ENCODE assay signal across 1 cellular context in genomic region chr15:66505430-66505811, GRCh38.
TF ChIP-seq lines count a peak whose summit lies in the region.

No MANE protein-coding gene starts in this region.

TF ChIP-seq in GM23338, 12 proteins besides CTCF, POLR2A, EP300 and RAD21 (continued from another document):
- TF ChIP-seq, protein P1, sequence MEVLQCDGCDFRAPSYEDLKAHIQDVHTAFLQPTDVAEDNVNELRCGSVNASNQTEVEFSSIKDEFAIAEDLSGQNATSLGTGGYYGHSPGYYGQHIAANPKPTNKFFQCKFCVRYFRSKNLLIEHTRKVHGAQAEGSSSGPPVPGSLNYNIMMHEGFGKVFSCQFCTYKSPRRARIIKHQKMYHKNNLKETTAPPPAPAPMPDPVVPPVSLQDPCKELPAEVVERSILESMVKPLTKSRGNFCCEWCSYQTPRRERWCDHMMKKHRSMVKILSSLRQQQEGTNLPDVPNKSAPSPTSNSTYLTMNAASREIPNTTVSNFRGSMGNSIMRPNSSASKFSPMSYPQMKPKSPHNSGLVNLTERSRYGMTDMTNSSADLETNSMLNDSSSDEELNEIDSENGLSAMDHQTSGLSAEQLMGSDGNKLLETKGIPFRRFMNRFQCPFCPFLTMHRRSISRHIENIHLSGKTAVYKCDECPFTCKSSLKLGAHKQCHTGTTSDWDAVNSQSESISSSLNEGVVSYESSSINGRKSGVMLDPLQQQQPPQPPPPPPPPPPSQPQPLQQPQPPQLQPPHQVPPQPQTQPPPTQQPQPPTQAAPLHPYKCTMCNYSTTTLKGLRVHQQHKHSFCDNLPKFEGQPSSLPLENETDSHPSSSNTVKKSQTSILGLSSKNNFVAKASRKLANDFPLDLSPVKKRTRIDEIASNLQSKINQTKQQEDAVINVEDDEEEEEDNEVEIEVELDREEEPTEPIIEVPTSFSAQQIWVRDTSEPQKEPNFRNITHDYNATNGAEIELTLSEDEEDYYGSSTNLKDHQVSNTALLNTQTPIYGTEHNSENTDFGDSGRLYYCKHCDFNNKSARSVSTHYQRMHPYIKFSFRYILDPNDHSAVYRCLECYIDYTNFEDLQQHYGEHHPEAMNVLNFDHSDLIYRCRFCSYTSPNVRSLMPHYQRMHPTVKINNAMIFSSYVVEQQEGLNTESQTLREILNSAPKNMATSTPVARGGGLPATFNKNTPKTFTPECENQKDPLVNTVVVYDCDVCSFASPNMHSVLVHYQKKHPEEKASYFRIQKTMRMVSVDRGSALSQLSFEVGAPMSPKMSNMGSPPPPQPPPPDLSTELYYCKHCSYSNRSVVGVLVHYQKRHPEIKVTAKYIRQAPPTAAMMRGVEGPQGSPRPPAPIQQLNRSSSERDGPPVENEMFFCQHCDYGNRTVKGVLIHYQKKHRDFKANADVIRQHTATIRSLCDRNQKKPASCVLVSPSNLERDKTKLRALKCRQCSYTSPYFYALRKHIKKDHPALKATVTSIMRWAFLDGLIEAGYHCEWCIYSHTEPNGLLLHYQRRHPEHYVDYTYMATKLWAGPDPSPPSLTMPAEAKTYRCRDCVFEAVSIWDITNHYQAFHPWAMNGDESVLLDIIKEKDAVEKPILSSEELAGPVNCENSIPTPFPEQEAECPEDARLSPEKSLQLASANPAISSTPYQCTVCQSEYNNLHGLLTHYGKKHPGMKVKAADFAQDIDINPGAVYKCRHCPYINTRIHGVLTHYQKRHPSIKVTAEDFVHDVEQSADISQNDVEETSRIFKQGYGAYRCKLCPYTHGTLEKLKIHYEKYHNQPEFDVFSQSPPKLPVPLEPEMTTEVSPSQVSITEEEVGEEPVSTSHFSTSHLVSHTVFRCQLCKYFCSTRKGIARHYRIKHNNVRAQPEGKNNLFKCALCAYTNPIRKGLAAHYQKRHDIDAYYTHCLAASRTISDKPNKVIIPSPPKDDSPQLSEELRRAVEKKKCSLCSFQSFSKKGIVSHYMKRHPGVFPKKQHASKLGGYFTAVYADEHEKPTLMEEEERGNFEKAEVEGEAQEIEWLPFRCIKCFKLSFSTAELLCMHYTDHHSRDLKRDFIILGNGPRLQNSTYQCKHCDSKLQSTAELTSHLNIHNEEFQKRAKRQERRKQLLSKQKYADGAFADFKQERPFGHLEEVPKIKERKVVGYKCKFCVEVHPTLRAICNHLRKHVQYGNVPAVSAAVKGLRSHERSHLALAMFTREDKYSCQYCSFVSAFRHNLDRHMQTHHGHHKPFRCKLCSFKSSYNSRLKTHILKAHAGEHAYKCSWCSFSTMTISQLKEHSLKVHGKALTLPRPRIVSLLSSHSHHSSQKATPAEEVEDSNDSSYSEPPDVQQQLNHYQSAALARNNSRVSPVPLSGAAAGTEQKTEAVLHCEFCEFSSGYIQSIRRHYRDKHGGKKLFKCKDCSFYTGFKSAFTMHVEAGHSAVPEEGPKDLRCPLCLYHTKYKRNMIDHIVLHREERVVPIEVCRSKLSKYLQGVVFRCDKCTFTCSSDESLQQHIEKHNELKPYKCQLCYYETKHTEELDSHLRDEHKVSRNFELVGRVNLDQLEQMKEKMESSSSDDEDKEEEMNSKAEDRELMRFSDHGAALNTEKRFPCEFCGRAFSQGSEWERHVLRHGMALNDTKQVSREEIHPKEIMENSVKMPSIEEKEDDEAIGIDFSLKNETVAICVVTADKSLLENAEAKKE (CRISPR knock-in tag; IDR thresholded peaks at IDR 0.05), result no peak
- TF ChIP-seq STAT1 (IDR thresholded peaks at IDR 0.05; ENCODE audit: unreplicated experiment) (no peak), ZNF114 (CRISPR knock-in tag; IDR thresholded peaks at IDR 0.05) (no peak), POLR2AphosphoS5 (IDR thresholded peaks at IDR 0.05; ENCODE audit: low read depth) (no peak), EZH2 (IDR thresholded peaks at IDR 0.05; ENCODE audit: low read depth, unreplicated experiment) (no peak), CREB1 (CRISPR knock-in tag; IDR thresholded peaks at IDR 0.05; ENCODE audit: low read depth) (no peak), NANOG (IDR thresholded peaks at IDR 0.05; ENCODE audit: borderline replicate concordance) (no peak)
- TF ChIP-seq, protein P2, sequence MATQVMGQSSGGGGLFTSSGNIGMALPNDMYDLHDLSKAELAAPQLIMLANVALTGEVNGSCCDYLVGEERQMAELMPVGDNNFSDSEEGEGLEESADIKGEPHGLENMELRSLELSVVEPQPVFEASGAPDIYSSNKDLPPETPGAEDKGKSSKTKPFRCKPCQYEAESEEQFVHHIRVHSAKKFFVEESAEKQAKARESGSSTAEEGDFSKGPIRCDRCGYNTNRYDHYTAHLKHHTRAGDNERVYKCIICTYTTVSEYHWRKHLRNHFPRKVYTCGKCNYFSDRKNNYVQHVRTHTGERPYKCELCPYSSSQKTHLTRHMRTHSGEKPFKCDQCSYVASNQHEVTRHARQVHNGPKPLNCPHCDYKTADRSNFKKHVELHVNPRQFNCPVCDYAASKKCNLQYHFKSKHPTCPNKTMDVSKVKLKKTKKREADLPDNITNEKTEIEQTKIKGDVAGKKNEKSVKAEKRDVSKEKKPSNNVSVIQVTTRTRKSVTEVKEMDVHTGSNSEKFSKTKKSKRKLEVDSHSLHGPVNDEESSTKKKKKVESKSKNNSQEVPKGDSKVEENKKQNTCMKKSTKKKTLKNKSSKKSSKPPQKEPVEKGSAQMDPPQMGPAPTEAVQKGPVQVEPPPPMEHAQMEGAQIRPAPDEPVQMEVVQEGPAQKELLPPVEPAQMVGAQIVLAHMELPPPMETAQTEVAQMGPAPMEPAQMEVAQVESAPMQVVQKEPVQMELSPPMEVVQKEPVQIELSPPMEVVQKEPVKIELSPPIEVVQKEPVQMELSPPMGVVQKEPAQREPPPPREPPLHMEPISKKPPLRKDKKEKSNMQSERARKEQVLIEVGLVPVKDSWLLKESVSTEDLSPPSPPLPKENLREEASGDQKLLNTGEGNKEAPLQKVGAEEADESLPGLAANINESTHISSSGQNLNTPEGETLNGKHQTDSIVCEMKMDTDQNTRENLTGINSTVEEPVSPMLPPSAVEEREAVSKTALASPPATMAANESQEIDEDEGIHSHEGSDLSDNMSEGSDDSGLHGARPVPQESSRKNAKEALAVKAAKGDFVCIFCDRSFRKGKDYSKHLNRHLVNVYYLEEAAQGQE (IDR thresholded peaks at IDR 0.05; ENCODE audit: unreplicated experiment), result no peak
